In the genomic region with DNA sequence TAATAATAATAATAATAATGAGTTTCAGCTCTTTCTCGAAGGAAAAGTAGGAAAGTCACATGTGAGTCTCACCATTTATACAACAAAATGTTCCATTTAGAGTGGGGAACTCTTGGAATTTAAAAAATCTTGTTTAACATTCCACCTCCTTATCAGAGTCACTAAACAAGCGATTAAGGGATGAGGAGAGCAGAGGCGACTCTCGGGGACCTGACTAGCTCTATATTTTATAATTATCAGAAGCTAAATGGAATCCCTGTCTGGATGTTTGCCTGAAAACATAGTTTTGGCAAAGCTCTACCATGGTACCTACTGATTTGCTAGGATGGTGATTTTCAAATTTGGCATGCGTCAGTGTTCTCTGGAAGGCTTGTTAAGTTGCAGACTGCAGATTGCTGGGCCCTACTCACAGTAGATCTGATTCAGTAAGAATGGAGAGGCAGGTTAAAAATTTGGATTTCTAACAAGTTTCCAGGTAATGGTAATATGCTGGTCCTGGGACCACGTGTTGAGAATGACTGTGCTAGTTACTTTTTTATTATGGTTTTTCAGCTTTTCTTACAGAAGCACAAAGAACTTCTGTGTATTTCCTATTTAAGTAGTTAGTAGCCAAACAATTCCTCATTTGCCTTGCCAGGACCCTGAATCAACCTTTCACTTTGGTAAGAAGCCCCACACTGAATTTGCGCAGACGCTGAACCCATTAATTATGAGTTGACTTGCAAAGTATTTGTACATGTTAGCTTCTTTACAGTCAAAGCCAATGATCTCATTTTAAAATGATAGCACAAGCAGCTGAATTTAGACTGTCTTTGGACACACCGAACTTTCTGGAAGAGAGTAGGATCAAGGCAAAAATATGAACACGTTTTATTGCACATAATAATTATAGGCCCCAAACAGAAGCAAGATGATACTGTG, we compare ENCODE assay signal across 19 cellular contexts. TPM values are rescaled to one million over a fixed set of nuclear protein-coding genes. Genes with fewer than 3 reads are reported as not detected.
A peak's percentile ranks its signal among the peaks of the same experiment; 100 is the strongest.
DNase-seq lines count a peak whose midpoint lies in the region; ATAC-seq and TF ChIP-seq lines count a peak whose summit lies in the region.
"Had no signal": no experiment of that assay in that cellular context is flagged by ENCODE, and none has a peak within 500 bp of the region (broad histone marks: within the 10 kb centered on the region; RNA-seq: fewer than 3 reads in every experiment).

No MANE protein-coding gene starts in this region.

- H3F3A ChIP-seq in GM23338 (replicated peaks; ENCODE audit: low read depth), result no peaks in the 10 kb centered on the region

- no peaks in the 10 kb centered on the region for H4K20me1 ChIP-seq in GM23338 (replicated peaks; ENCODE audit: insufficient read depth)
- H4K20me1 ChIP-seq in hepatocyte (ENCODE audit: insufficient read depth, poor library complexity, severe bottlenecking), result no peaks in the 10 kb centered on the region

- H3K4me3 ChIP-seq in GM23338 (no peak overlapping the region), brain microvascular endothelial cell (ENCODE audit: low read depth, low read length) (no peak overlapping the region), hepatocyte (no peak overlapping the region), gastrocnemius medialis (peak overlapping the region in 3 of 4 donors; percentile 6 to 26 (median 20)), mucosa of descending colon (no peak overlapping the region)

- H3K27ac ChIP-seq in GM23338 (ENCODE audit: low read depth) (peak overlapping the region; percentile 26; the same call in 1 of the 2 replicates), brain microvascular endothelial cell (peak overlapping the region; percentile 5), hepatocyte (peak overlapping the region; percentile 29), gastrocnemius medialis (peak overlapping the region; percentile 19 to 91 (median 68))
- H3K27ac ChIP-seq: KMS-11, WERI-Rb-1 had no signal

- H3K9me3 ChIP-seq in hepatocyte (ENCODE audit: low read depth) (no peaks in the 10 kb centered on the region), gastrocnemius medialis (no peaks in the 10 kb centered on the region), mucosa of descending colon (no peaks in the 10 kb centered on the region)

- H3K36me3 ChIP-seq in GM23338 (ENCODE audit: insufficient read depth), result no peaks in the 10 kb centered on the region
- H3K36me3 ChIP-seq in brain microvascular endothelial cell (replicated peaks), result no peaks in the 10 kb centered on the region
- H3K36me3 ChIP-seq in hepatocyte (replicated peaks; ENCODE audit: insufficient read depth, low read depth), result no peaks in the 10 kb centered on the region
- H3K36me3 ChIP-seq in gastrocnemius medialis, result peaks cover 0 to 5% of the 10 kb centered on the region in 2 donors
- no peaks in the 10 kb centered on the region for H3K36me3 ChIP-seq in mucosa of descending colon (ENCODE audit: low read depth)
- H3K36me3 ChIP-seq: WERI-Rb-1 had no signal

- peak overlapping the region; percentile 28 for H2AFZ ChIP-seq in GM23338
- H2AFZ ChIP-seq in hepatocyte, result no peak overlapping the region

- H3K9me2 ChIP-seq in GM23338 (ENCODE audit: insufficient read depth) (no peaks in the 10 kb centered on the region), hepatocyte (replicated peaks; ENCODE audit: insufficient read depth) (no peaks in the 10 kb centered on the region)

- H3K4me1 ChIP-seq in GM23338 (ENCODE audit: insufficient read depth) (peaks cover 12% of the 10 kb centered on the region; the same call in 1 of the 2 replicates), hepatocyte (ENCODE audit: insufficient read depth) (peaks cover 34% of the 10 kb centered on the region), gastrocnemius medialis (peaks cover 43 to 61% of the 10 kb centered on the region in 2 donors), mucosa of descending colon (ENCODE audit: low read depth) (peaks cover 10% of the 10 kb centered on the region)

- DNase-seq in GM23338 (ENCODE audit: low spot score) (peak; percentile 42), brain microvascular endothelial cell (no peak), hepatocyte (ENCODE audit: low spot score) (no peak), gastrocnemius medialis (no peak), DMS114 treated with DMSO at 0.1 percent for 48 hours (lab: John Stamatoyannopoulos, UW; ENCODE audit: unreplicated experiment) (no peak), mucosa of descending colon (no peak), NCI-H82 (lab: John Stamatoyannopoulos, UW) (no peak)
- no peak for DNase-seq in stimulated activated CD4-positive, alpha-beta T cell treated with anti-CD3 and anti-CD28 coated beads, Interleukin-2, amount 100 ng/mL, for 48 hours
- DNase-seq: activated effector memory CD4-positive, alpha-beta T cell treated with anti-CD3 and anti-CD28 coated beads, Interleukin-2, amount 50 U/mL, for 16 hours; DMS 273 treated with DMSO at 0.1 percent for 48 hours; effector CD4-positive, alpha-beta T cell; HCEC 1CT; NCI-H1417; stimulated activated naive B cell treated with anti-CD40 and anti-IgM and Interleukin-4, amounts not matched to agents 10 μg/mL and 1 μg/mL and 100 μg/mL, for 72 hours; WERI-Rb-1 had no signal

- H3K27me3 Mint-ChIP-seq in GM23338 (ENCODE audit: insufficient read depth, low read depth, poor library complexity), result peaks cover 2% of the 10 kb centered on the region
- H3K27me3 Mint-ChIP-seq: brain; stimulated activated naive B cell treated with anti-CD40 and anti-IgM and Interleukin-4, amounts not matched to agents 10 μg/mL and 1 μg/mL and 100 μg/mL, for 72 hours had no signal

- no peak for TF ChIP-seq CTCF in GM23338 (conservative IDR thresholded peaks at IDR 0.05; ENCODE audit: low read depth in 2 of 2)
- TF ChIP-seq CTCF in brain microvascular endothelial cell (IDR thresholded peaks at IDR 0.05; ENCODE audit: low read depth, low read length, missing control alignments), result no peak
- TF ChIP-seq CTCF in hepatocyte (IDR thresholded peaks at IDR 0.05; ENCODE audit: poor library complexity), result no peak
- TF ChIP-seq CTCF in gastrocnemius medialis (IDR thresholded peaks at IDR 0.05 in 4 of 5, conservative IDR thresholded peaks at IDR 0.05 in 1 of 5), result no peak
- no peak for TF ChIP-seq CTCF in mucosa of descending colon (IDR thresholded peaks at IDR 0.05)

- H3K4me2 ChIP-seq in GM23338 (0 out of 2 replicates have a peak overlapping the region, but pooled peaks have one; percentile 23), hepatocyte (peak overlapping the region; percentile 58)
- H3K4me2 ChIP-seq: KMS-11 had no signal

- no peaks in the 10 kb centered on the region for H3K79me2 ChIP-seq in GM23338 (replicated peaks; ENCODE audit: insufficient read depth)
- peaks cover 12% of the 10 kb centered on the region for H3K79me2 ChIP-seq in hepatocyte

- intact Hi-C loops in gastrocnemius medialis (cut with DNase I; ENCODE audit: low total_unique reads) (no loop called here), mucosa of descending colon (cut with DNase I, micrococcal nuclease) (no loop called here)

- peaks cover 9% of the 10 kb centered on the region; the same call in 2 of the 3 replicates for H3K4me1 Mint-ChIP-seq in GM23338

- no peak for TF ChIP-seq POLR2A in gastrocnemius medialis (IDR thresholded peaks at IDR 0.05)

- peak; percentile 45; the same call in 1 of the 3 replicates for ATAC-seq in GM23338
- no peak for ATAC-seq in gastrocnemius medialis
- no peak for ATAC-seq in mucosa of descending colon
- ATAC-seq: Panc1; sciatic nerve; stimulated activated naive B cell treated with anti-CD40 and anti-IgM and Interleukin-4, amounts not matched to agents 10 μg/mL and 1 μg/mL and 100 μg/mL, for 72 hours had no signal

- no peak overlapping the region for H3K4me3 Mint-ChIP-seq in GM23338
- H3K4me3 Mint-ChIP-seq: brain; stimulated activated naive B cell treated with anti-CD40 and anti-IgM and Interleukin-4, amounts not matched to agents 10 μg/mL and 1 μg/mL and 100 μg/mL, for 72 hours had no signal

- H3K36me3 Mint-ChIP-seq in GM23338 (ENCODE audit: low read depth), result no peaks in the 10 kb centered on the region
- H3K36me3 Mint-ChIP-seq: brain had no signal

- no peaks in the 10 kb centered on the region for H3K9me3 Mint-ChIP-seq in GM23338

- H3K27me3 ChIP-seq in GM23338 (ENCODE audit: insufficient read depth) (no peaks in the 10 kb centered on the region), brain microvascular endothelial cell (replicated peaks) (no peaks in the 10 kb centered on the region), hepatocyte (no peaks in the 10 kb centered on the region), gastrocnemius medialis (no peaks in the 10 kb centered on the region)

- H3K27ac Mint-ChIP-seq in GM23338, result peak overlapping the region; percentile 24; the same call in 1 of the 2 replicates
- H3K27ac Mint-ChIP-seq: brain; stimulated activated naive B cell treated with anti-CD40 and anti-IgM and Interleukin-4, amounts not matched to agents 10 μg/mL and 1 μg/mL and 100 μg/mL, for 72 hours had no signal

- in situ Hi-C loops in brain microvascular endothelial cell (cut with HindIII; ENCODE audit: low pct_ligation_motif_present, low sequenced_read_pairs), result no loop called here
- in situ Hi-C loops in gastrocnemius medialis (cut with MboI; ENCODE audit: low sequenced_read_pairs in 4 of 4), result no loop called here

- 45% methylated on average over 10 of the region's 10 CpGs for WGBS in hepatocyte (ENCODE audit: low lambda C conversion rate, missing lambda C conversion rate)

TF ChIP-seq in GM23338, 12 proteins besides CTCF, POLR2A, EP300 and RAD21 (continues in another document):
- no peak for TF ChIP-seq ZNF331 (CRISPR knock-in tag; IDR thresholded peaks at IDR 0.05; ENCODE audit: low read depth)

RNA-seq across cellular contexts. Expression of gene CPED1, which starts 39.5 kb away (rescaled TPM):
- 0.17 and 0.23 TPM in 2 replicates for total RNA-seq in GM23338 (2014; rRNA removed; shearing (Covaris generic))
- polyA plus RNA-seq in GM23338 (2016; fragmentation: Nextera tagmentation; extraction: Ambion mirVana) (0.45 and 0.47 TPM in 2 replicates), hepatocyte (8.1 and 10.1 TPM in 2 replicates)
- total RNA-seq in hepatocyte (29.4 and 30.5 TPM in 2 replicates), gastrocnemius medialis (10 to 100 TPM in 3 of 4 donors, 1 to 10 TPM in 1; 4.8 to 35.5 (median 34.1) TPM), mucosa of descending colon (10 to 100 TPM in 1 of 3 donors, 1 to 10 TPM in 2; 6.5 to 67.7 (median 8.8) TPM)

Comparison
In these comparisons a context has a peak if more than half of its experiments do, and no peak if none do; other contexts are left out.
1. H3K27ac ChIP-seq: peak in every context shown above with its lines; median percentile 68 in gastrocnemius medialis; 29 in hepatocyte; 26 in GM23338; 5 in brain microvascular endothelial cell.
2. H3K4me3 ChIP-seq: peak in gastrocnemius medialis (3 of 4); none in GM23338 (single experiment), brain microvascular endothelial cell (single experiment), hepatocyte (single experiment) and mucosa of descending colon (single experiment).